In the genomic region with DNA sequence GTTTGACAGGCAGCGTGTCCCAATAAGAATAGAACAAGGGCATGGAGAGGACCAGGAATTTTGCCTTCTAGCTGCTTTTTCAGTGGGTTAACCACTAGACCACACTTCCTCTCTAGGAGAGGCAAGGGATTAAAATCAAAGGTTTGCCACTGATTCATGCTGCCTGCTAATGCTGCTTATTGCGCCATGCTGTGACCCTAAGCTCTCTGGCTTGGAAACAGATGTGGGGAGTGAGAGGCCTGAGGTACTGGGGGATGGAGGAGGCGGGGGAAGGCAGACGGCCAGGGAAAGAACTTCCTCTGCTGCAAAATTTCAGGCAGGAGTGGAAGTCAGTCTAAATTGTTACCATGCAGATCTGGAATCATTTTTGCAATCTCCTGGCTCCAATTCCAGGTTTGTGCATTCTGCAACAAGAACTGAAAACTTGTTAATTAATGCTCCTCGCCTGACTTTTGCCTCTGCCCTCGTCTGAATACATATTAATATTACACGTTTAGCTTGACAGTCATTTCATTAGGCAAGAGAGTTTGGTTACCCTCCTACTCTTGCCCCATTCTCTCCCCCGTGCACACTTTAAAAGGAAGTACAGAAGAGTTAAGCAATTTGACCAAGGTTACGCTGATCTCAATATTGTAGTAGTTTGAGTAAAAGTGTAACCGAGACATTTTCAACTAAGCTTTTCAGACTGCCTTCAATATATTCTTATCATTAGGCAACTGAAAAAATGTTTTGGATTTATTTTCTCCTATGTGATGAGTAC, we compare ENCODE assay signal across 8 cellular contexts.
DNase-seq lines count a peak whose midpoint lies in the region; ATAC-seq and TF ChIP-seq lines count a peak whose summit lies in the region.

No MANE protein-coding gene starts in this region.

- intact Hi-C loops in IMR-90 (cut with micrococcal nuclease) (loop anchor here (1.0 to 5.0 kb wide), 2 partner anchors 120 to 281 kb away; no protein-coding TSS in a partner anchor), ascending aorta (cut with DNase I) (loop anchor here (2.0 to 5.0 kb wide), 2 partner anchors 59 to 122 kb away; partner anchors contain the start of gene SPRED1)

- no peak overlapping the region for H2AK5ac ChIP-seq in IMR-90 (ENCODE audit: low read depth, low read length)

- no peak; the same call in 1 of the 2 replicates for TF ChIP-seq RAD21 in IMR-90 (IDR thresholded peaks at IDR 0.05; ENCODE audit: low read length)

- in situ Hi-C loops in IMR-90 (cut with MboI; ENCODE audit: low sequenced_read_pairs) = no loop called here

- H3K4me3 Mint-ChIP-seq in stimulated activated effector memory CD8-positive, alpha-beta T cell treated with anti-CD3 and anti-CD28 coated beads, Interleukin-12 subunit alpha, Interleukin-12 subunit beta, amount 100 ng/mL, for 72 hours = peak overlapping the region; percentile 13
- no peak overlapping the region for H3K4me3 Mint-ChIP-seq in glutamatergic neuron (ENCODE audit: unreplicated experiment)

- H2BK120ac ChIP-seq in IMR-90 (ENCODE audit: low read depth, low read length) = no peak overlapping the region

- no peak for TF ChIP-seq CTCF in IMR-90 (conservative IDR thresholded peaks at IDR 0.05; ENCODE audit: low read depth, low read length)
- no peak for TF ChIP-seq CTCF in ascending aorta (IDR thresholded peaks at IDR 0.05)
- TF ChIP-seq CTCF in glutamatergic neuron (IDR thresholded peaks at IDR 0.05; ENCODE audit: partially characterized antibody, unreplicated experiment) = no peak

- H3K36me3 ChIP-seq in IMR-90 (ENCODE audit: control insufficient read depth, insufficient read depth, low read length) = no peaks in the 10 kb centered on the region
- no peaks in the 10 kb centered on the region for H3K36me3 ChIP-seq in ascending aorta

- H3K4me1 ChIP-seq in IMR-90 (ENCODE audit: control insufficient read depth, insufficient read depth, low read length) (peaks cover 4% of the 10 kb centered on the region), ascending aorta (peaks cover 0 to 5% of the 10 kb centered on the region in 2 donors)

- H3K27ac Mint-ChIP-seq in stimulated activated effector memory CD8-positive, alpha-beta T cell treated with anti-CD3 and anti-CD28 coated beads, Interleukin-12 subunit alpha, Interleukin-12 subunit beta, amount 100 ng/mL, for 72 hours = no peak overlapping the region
- H3K27ac Mint-ChIP-seq in glutamatergic neuron (ENCODE audit: unreplicated experiment) = no peak overlapping the region

- no peak overlapping the region for H4K5ac ChIP-seq in IMR-90 (ENCODE audit: low read depth, low read length)

- H3K56ac ChIP-seq in IMR-90 (ENCODE audit: extremely low read depth, insufficient read depth, low read length) = no peak overlapping the region

- peak; percentile 40 for ATAC-seq in GM19438 (IDR thresholded peaks at IDR 0.05; ENCODE audit: low read depth, unreplicated experiment)
- peak; percentile 73 for ATAC-seq in IMR-90 (ENCODE audit: low read depth)
- peak; percentile 72 for ATAC-seq in stimulated activated effector memory CD8-positive, alpha-beta T cell treated with anti-CD3 and anti-CD28 coated beads, Interleukin-12 subunit alpha, Interleukin-12 subunit beta, amount 100 ng/mL, for 72 hours
- ATAC-seq in HG03521 (IDR thresholded peaks at IDR 0.05; ENCODE audit: unreplicated experiment) = no peak

- peak overlapping the region; percentile 69 for H2BK5ac ChIP-seq in IMR-90 (ENCODE audit: low read depth, low read length, poor library complexity, severe bottlenecking)

- H3K4me3 ChIP-seq in IMR-90 (ENCODE audit: insufficient read depth, low read depth, low read length) = no peak overlapping the region
- no peak overlapping the region for H3K4me3 ChIP-seq in ascending aorta

- H3K14ac ChIP-seq in IMR-90 (replicated peaks; ENCODE audit: low read depth, low read length) = no peak overlapping the region

- no peak overlapping the region for H3K9ac ChIP-seq in IMR-90 (ENCODE audit: low read depth, low read length)

- H3K9me3 ChIP-seq in IMR-90 (ENCODE audit: control insufficient read depth, insufficient read depth, low read length) (no peaks in the 10 kb centered on the region), ascending aorta (no peaks in the 10 kb centered on the region)

- H3K18ac ChIP-seq in IMR-90 (ENCODE audit: low read depth, low read length) = no peak overlapping the region

- H2BK15ac ChIP-seq in IMR-90 (ENCODE audit: low read depth, low read length) = 0 out of 3 replicates have a peak overlapping the region, but pooled peaks have one; percentile 65

- no CpG with 5 or more reads among the region's 10 CpGs for whole genome bisulfite sequencing in IMR-90 (ENCODE audit: extremely low coverage in 2 of 2, insufficient read length in 1 of 2), 2 experiments

- H4K91ac ChIP-seq in IMR-90 (ENCODE audit: insufficient read depth, low read depth, low read length) = no peak overlapping the region

- H3K27ac ChIP-seq in IMR-90 (ENCODE audit: insufficient read depth, low read length) = peak overlapping the region; percentile 54; the same call in 1 of the 2 replicates
- peak overlapping the region; percentile 63 to 65 for H3K27ac ChIP-seq in ascending aorta

- H4K20me1 ChIP-seq in IMR-90 (ENCODE audit: insufficient read depth, low read length) = no peaks in the 10 kb centered on the region

- H3K27me3 Mint-ChIP-seq in glutamatergic neuron (ENCODE audit: unreplicated experiment) = peaks cover 1% of the 10 kb centered on the region

- H3K23ac ChIP-seq in IMR-90 (ENCODE audit: low read depth, low read length) = no peak overlapping the region

- H3K4me2 ChIP-seq in IMR-90 (ENCODE audit: low read depth, low read length) = peak overlapping the region; percentile 32; the same call in 1 of the 2 replicates

- no peaks in the 10 kb centered on the region for H3K79me1 ChIP-seq in IMR-90 (ENCODE audit: low read depth in 1 of 2, low read length in 2 of 2)

- dilution Hi-C loops in IMR-90 (cut with HindIII; ENCODE audit: low sequenced_read_pairs, unreplicated experiment) = no loop called here

- H3K4me1 Mint-ChIP-seq in stimulated activated effector memory CD8-positive, alpha-beta T cell treated with anti-CD3 and anti-CD28 coated beads, Interleukin-12 subunit alpha, Interleukin-12 subunit beta, amount 100 ng/mL, for 72 hours = peaks cover 30% of the 10 kb centered on the region
- peaks cover 13% of the 10 kb centered on the region for H3K4me1 Mint-ChIP-seq in glutamatergic neuron (ENCODE audit: low read depth, unreplicated experiment)

- H3K4ac ChIP-seq in IMR-90 (ENCODE audit: low read depth, low read length) = no peak overlapping the region

- peak; percentile 98 for DNase-seq in IMR-90
- DNase-seq in ascending aorta (ENCODE audit: low spot score in 2 of 2) = peak; percentile 65 to 90
- peak; percentile 99 for DNase-seq in iris pigment epithelial cell (ENCODE audit: low read depth)
- no peak for DNase-seq in stimulated activated effector memory CD8-positive, alpha-beta T cell treated with anti-CD3 and anti-CD28 coated beads, Interleukin-12 subunit alpha, Interleukin-12 subunit beta, amount 100 ng/mL, for 72 hours (ENCODE audit: low spot score in 2 of 2)
- no peak for DNase-seq in DMS114 treated with DMSO at 0.1 percent for 48 hours (lab: John Stamatoyannopoulos, UW; ENCODE audit: unreplicated experiment)
- DNase-seq in glutamatergic neuron = no peak

- POLR2A ChIA-PET in IMR-90 (lab: Charles Lee; ENCODE audit: unreplicated experiment) = interaction anchor here (0.5 to 1.0 kb wide), 2 partner anchors 122 to 123 kb away, joined by 4 read pairs; partner anchors contain the start of gene SPRED1

- H2AK9ac ChIP-seq in IMR-90 (replicated peaks; ENCODE audit: low read depth, low read length, poor library complexity) = no peak overlapping the region

- no TSS peak for BruUV-seq in IMR-90 (replicated peaks; lab: Mats Ljungman, UMichigan)

- no peak overlapping the region for H2BK20ac ChIP-seq in IMR-90 (ENCODE audit: low read depth, low read length)

- H2AFZ ChIP-seq in IMR-90 (replicated peaks; ENCODE audit: low read length, poor library complexity) = no peak overlapping the region

- H3K9me3 Mint-ChIP-seq in stimulated activated effector memory CD8-positive, alpha-beta T cell treated with anti-CD3 and anti-CD28 coated beads, Interleukin-12 subunit alpha, Interleukin-12 subunit beta, amount 100 ng/mL, for 72 hours = no peaks in the 10 kb centered on the region
- H3K9me3 Mint-ChIP-seq in glutamatergic neuron (ENCODE audit: unreplicated experiment) = no peaks in the 10 kb centered on the region

- no peak for TF ChIP-seq POLR2A in IMR-90 (IDR thresholded peaks at IDR 0.05; ENCODE audit: low read depth, low read length)

- no peak overlapping the region for H4K8ac ChIP-seq in IMR-90 (ENCODE audit: low read depth in 2 of 2, low read length in 2 of 2)

- CTCF ChIA-PET in IMR-90 (lab: Yijun Ruan, JAX) = no interaction called here

- H3K36me3 Mint-ChIP-seq in stimulated activated effector memory CD8-positive, alpha-beta T cell treated with anti-CD3 and anti-CD28 coated beads, Interleukin-12 subunit alpha, Interleukin-12 subunit beta, amount 100 ng/mL, for 72 hours = no peaks in the 10 kb centered on the region
- no peaks in the 10 kb centered on the region for H3K36me3 Mint-ChIP-seq in glutamatergic neuron (ENCODE audit: unreplicated experiment)

- H3K27me3 ChIP-seq in IMR-90 (ENCODE audit: control insufficient read depth, insufficient read depth, low read length) (no peaks in the 10 kb centered on the region), ascending aorta (no peaks in the 10 kb centered on the region)

- no peaks in the 10 kb centered on the region for H3K9me1 ChIP-seq in IMR-90 (ENCODE audit: insufficient read depth, low read length)

TF ChIP-seq in IMR-90, 13 proteins besides CTCF, POLR2A, EP300 and RAD21 (continues in another document):
- TF ChIP-seq SMC3 (IDR thresholded peaks at IDR 0.05; ENCODE audit: low read depth, low read length) = peak; percentile 16; the same call in 1 of the 2 replicates
- peak; percentile 52 for TF ChIP-seq RFX5 (IDR thresholded peaks at IDR 0.05; ENCODE audit: low read depth, low read length)
- TF ChIP-seq CEBPB (IDR thresholded peaks at IDR 0.05; ENCODE audit: low read depth, low read length) = peak; percentile 100
- 0 out of 2 replicates have a peak, but pooled peaks have one; percentile 22 for TF ChIP-seq MXI1 (IDR thresholded peaks at IDR 0.05; ENCODE audit: borderline replicate concordance, low read depth, low read length)
- no peak for TF ChIP-seq MAFK (IDR thresholded peaks at IDR 0.05; ENCODE audit: low read depth, low read length)
- peak; percentile 79 for TF ChIP-seq FOS (IDR thresholded peaks at IDR 0.05; ENCODE audit: low read depth, low read length)
- TF ChIP-seq MAZ (IDR thresholded peaks at IDR 0.05; ENCODE audit: borderline replicate concordance, low read depth, low read length) = peak; percentile 74; the same call in 1 of the 2 replicates
- peak; percentile 98 for TF ChIP-seq RCOR1 (IDR thresholded peaks at IDR 0.05; ENCODE audit: insufficient replicate concordance, low read length)
- TF ChIP-seq CHD1 (IDR thresholded peaks at IDR 0.05; ENCODE audit: low read depth, low read length) = no peak

Comparison
In these comparisons a context has a peak if more than half of its experiments do, and no peak if none do; other contexts are left out.
1. DNase-seq: peak in IMR-90 (single experiment), ascending aorta (2 of 2) and iris pigment epithelial cell (single experiment); none in stimulated activated effector memory CD8-positive, alpha-beta T cell treated with anti-CD3 and anti-CD28 coated beads, Interleukin-12 subunit alpha, Interleukin-12 subunit beta, amount 100 ng/mL, for 72 hours (0 of 2), DMS114 treated with DMSO at 0.1 percent for 48 hours (single experiment) and glutamatergic neuron (single experiment).